1 cellular context compared by ENCODE assay signal in genomic region chr11:68076371-68077042, GRCh38.
TF ChIP-seq lines count a peak whose summit lies in the region.

No MANE protein-coding gene starts in this region.

TF ChIP-seq in HepG2, 621 proteins besides CTCF, POLR2A, EP300 and RAD21 (continued from another document and continues in another):
- no peak for TF ChIP-seq NONO (IDR thresholded peaks at IDR 0.05)
- TF ChIP-seq NONO (CRISPR knock-in tag; conservative IDR thresholded peaks at IDR 0.05) = 0 out of 2 replicates have a peak, but pooled peaks have one; percentile 30
- TF ChIP-seq MAFG (CRISPR knock-in tag; IDR thresholded peaks at IDR 0.05) = no peak
- TF ChIP-seq ZNF609 (CRISPR knock-in tag; IDR thresholded peaks at IDR 0.05; ENCODE audit: borderline replicate concordance) = no peak
- no peak for TF ChIP-seq ATM (IDR thresholded peaks at IDR 0.05; ENCODE audit: borderline replicate concordance)
- no peak for TF ChIP-seq RXRA (CRISPR knock-in tag; IDR thresholded peaks at IDR 0.05)
- no peak for TF ChIP-seq ZNF383 (CRISPR knock-in tag; IDR thresholded peaks at IDR 0.05; ENCODE audit: borderline replicate concordance)
- no peak for TF ChIP-seq KDM1A (CRISPR knock-in tag; IDR thresholded peaks at IDR 0.05)
- TF ChIP-seq HMG20B (CRISPR knock-in tag; conservative IDR thresholded peaks at IDR 0.05) = no peak
- TF ChIP-seq ZNF430 (CRISPR knock-in tag; IDR thresholded peaks at IDR 0.05) = no peak
- no peak for TF ChIP-seq ZNF547 (CRISPR knock-in tag; IDR thresholded peaks at IDR 0.05)
- TF ChIP-seq ZNF501 (CRISPR knock-in tag; IDR thresholded peaks at IDR 0.05) = 0 out of 2 replicates have a peak, but pooled peaks have one; percentile 52
- TF ChIP-seq KLF15 (CRISPR knock-in tag; IDR thresholded peaks at IDR 0.05; ENCODE audit: borderline replicate concordance) = no peak
- no peak for TF ChIP-seq GABPB1 (CRISPR knock-in tag; IDR thresholded peaks at IDR 0.05)
- TF ChIP-seq ERF (CRISPR knock-in tag; IDR thresholded peaks at IDR 0.05) = no peak
- TF ChIP-seq ZNF7 (CRISPR knock-in tag; IDR thresholded peaks at IDR 0.05) = no peak
- no peak for TF ChIP-seq PRDM10 (CRISPR knock-in tag; IDR thresholded peaks at IDR 0.05; ENCODE audit: low read depth)
- no peak for TF ChIP-seq HOXA5 (CRISPR knock-in tag; IDR thresholded peaks at IDR 0.05)
- TF ChIP-seq HNRNPH1 (optimal IDR thresholded peaks at IDR 0.05; ENCODE audit: low read depth, low read length) = no peak
- TF ChIP-seq, protein P1, sequence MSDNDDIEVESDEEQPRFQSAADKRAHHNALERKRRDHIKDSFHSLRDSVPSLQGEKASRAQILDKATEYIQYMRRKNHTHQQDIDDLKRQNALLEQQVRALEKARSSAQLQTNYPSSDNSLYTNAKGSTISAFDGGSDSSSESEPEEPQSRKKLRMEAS (IDR thresholded peaks at IDR 0.05) = peak; percentile 38; the same call in 1 of the 2 replicates
- peak; percentile 80 for TF ChIP-seq STAG1 (CRISPR knock-in tag; IDR thresholded peaks at IDR 0.05)
- TF ChIP-seq FOXP1 (IDR thresholded peaks at IDR 0.05) = no peak
- TF ChIP-seq FOXP1 (CRISPR knock-in tag; IDR thresholded peaks at IDR 0.05) = peak; percentile 69
- TF ChIP-seq, protein P2, sequence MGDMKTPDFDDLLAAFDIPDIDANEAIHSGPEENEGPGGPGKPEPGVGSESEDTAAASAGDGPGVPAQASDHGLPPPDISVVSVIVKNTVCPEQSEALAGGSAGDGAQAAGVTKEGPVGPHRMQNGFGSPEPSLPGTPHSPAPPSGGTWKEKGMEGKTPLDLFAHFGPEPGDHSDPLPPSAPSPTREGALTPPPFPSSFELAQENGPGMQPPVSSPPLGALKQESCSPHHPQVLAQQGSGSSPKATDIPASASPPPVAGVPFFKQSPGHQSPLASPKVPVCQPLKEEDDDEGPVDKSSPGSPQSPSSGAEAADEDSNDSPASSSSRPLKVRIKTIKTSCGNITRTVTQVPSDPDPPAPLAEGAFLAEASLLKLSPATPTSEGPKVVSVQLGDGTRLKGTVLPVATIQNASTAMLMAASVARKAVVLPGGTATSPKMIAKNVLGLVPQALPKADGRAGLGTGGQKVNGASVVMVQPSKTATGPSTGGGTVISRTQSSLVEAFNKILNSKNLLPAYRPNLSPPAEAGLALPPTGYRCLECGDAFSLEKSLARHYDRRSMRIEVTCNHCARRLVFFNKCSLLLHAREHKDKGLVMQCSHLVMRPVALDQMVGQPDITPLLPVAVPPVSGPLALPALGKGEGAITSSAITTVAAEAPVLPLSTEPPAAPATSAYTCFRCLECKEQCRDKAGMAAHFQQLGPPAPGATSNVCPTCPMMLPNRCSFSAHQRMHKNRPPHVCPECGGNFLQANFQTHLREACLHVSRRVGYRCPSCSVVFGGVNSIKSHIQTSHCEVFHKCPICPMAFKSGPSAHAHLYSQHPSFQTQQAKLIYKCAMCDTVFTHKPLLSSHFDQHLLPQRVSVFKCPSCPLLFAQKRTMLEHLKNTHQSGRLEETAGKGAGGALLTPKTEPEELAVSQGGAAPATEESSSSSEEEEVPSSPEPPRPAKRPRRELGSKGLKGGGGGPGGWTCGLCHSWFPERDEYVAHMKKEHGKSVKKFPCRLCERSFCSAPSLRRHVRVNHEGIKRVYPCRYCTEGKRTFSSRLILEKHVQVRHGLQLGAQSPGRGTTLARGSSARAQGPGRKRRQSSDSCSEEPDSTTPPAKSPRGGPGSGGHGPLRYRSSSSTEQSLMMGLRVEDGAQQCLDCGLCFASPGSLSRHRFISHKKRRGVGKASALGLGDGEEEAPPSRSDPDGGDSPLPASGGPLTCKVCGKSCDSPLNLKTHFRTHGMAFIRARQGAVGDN (CRISPR knock-in tag; IDR thresholded peaks at IDR 0.05) = peak; percentile 31; the same call in 1 of the 2 replicates
- no peak for TF ChIP-seq ESRRA (CRISPR knock-in tag; IDR thresholded peaks at IDR 0.05; ENCODE audit: low read depth)
- TF ChIP-seq, protein P3, sequence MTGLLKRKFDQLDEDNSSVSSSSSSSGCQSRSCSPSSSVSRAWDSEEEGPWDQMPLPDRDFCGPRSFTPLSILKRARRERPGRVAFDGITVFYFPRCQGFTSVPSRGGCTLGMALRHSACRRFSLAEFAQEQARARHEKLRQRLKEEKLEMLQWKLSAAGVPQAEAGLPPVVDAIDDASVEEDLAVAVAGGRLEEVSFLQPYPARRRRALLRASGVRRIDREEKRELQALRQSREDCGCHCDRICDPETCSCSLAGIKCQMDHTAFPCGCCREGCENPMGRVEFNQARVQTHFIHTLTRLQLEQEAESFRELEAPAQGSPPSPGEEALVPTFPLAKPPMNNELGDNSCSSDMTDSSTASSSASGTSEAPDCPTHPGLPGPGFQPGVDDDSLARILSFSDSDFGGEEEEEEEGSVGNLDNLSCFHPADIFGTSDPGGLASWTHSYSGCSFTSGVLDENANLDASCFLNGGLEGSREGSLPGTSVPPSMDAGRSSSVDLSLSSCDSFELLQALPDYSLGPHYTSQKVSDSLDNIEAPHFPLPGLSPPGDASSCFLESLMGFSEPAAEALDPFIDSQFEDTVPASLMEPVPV (CRISPR knock-in tag; IDR thresholded peaks at IDR 0.05) = no peak
- peak; percentile 80 for TF ChIP-seq FOXA3 (CRISPR knock-in tag; IDR thresholded peaks at IDR 0.05)
- TF ChIP-seq, protein P4, sequence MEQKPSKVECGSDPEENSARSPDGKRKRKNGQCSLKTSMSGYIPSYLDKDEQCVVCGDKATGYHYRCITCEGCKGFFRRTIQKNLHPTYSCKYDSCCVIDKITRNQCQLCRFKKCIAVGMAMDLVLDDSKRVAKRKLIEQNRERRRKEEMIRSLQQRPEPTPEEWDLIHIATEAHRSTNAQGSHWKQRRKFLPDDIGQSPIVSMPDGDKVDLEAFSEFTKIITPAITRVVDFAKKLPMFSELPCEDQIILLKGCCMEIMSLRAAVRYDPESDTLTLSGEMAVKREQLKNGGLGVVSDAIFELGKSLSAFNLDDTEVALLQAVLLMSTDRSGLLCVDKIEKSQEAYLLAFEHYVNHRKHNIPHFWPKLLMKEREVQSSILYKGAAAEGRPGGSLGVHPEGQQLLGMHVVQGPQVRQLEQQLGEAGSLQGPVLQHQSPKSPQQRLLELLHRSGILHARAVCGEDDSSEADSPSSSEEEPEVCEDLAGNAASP (CRISPR knock-in tag; IDR thresholded peaks at IDR 0.05; ENCODE audit: borderline replicate concordance) = 0 out of 2 replicates have a peak, but pooled peaks have one; percentile 11
- no peak for TF ChIP-seq KLF9 (CRISPR knock-in tag; IDR thresholded peaks at IDR 0.05; ENCODE audit: low read depth)
- TF ChIP-seq PHF21A (CRISPR knock-in tag; IDR thresholded peaks at IDR 0.05) = no peak
- no peak for TF ChIP-seq CHD4 (IDR thresholded peaks at IDR 0.05; ENCODE audit: borderline replicate concordance, low read length)
- TF ChIP-seq, protein P5, sequence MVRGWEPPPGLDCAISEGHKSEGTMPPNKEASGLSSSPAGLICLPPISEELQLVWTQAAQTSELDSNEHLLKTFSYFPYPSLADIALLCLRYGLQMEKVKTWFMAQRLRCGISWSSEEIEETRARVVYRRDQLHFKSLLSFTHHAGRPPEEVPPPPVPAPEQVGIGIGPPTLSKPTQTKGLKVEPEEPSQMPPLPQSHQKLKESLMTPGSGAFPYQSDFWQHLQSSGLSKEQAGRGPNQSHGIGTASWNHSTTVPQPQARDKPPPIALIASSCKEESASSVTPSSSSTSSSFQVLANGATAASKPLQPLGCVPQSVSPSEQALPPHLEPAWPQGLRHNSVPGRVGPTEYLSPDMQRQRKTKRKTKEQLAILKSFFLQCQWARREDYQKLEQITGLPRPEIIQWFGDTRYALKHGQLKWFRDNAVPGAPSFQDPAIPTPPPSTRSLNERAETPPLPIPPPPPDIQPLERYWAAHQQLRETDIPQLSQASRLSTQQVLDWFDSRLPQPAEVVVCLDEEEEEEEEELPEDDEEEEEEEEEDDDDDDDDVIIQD (CRISPR knock-in tag; IDR thresholded peaks at IDR 0.05; ENCODE audit: low read depth) = no peak
- no peak for TF ChIP-seq SRF (IDR thresholded peaks at IDR 0.05; ENCODE audit: low read depth, low read length)
- TF ChIP-seq KDM4B (CRISPR knock-in tag; IDR thresholded peaks at IDR 0.05) = no peak
- no peak for TF ChIP-seq ZNF563 (CRISPR knock-in tag; IDR thresholded peaks at IDR 0.05)
- TF ChIP-seq ZNF335 (CRISPR knock-in tag; IDR thresholded peaks at IDR 0.05) = no peak
- TF ChIP-seq, protein P6, sequence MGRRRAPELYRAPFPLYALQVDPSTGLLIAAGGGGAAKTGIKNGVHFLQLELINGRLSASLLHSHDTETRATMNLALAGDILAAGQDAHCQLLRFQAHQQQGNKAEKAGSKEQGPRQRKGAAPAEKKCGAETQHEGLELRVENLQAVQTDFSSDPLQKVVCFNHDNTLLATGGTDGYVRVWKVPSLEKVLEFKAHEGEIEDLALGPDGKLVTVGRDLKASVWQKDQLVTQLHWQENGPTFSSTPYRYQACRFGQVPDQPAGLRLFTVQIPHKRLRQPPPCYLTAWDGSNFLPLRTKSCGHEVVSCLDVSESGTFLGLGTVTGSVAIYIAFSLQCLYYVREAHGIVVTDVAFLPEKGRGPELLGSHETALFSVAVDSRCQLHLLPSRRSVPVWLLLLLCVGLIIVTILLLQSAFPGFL (CRISPR knock-in tag; IDR thresholded peaks at IDR 0.05) = no peak
- TF ChIP-seq GTF2F1 (IDR thresholded peaks at IDR 0.05; ENCODE audit: low read length) = no peak
- peak; percentile 36 for TF ChIP-seq SAP130 (CRISPR knock-in tag; IDR thresholded peaks at IDR 0.05; ENCODE audit: low read depth)
- no peak for TF ChIP-seq FOXA1 (IDR thresholded peaks at IDR 0.05)
- peak; percentile 75 for TF ChIP-seq FOXA1 (CRISPR knock-in tag; IDR thresholded peaks at IDR 0.05)
- no peak for TF ChIP-seq SOX6 (IDR thresholded peaks at IDR 0.05)
- TF ChIP-seq SOX6 (CRISPR knock-in tag; IDR thresholded peaks at IDR 0.05) = peak; percentile 44
- no peak for TF ChIP-seq MTF2 (CRISPR knock-in tag; IDR thresholded peaks at IDR 0.05; ENCODE audit: borderline replicate concordance)
- TF ChIP-seq ZNF691 (CRISPR knock-in tag; IDR thresholded peaks at IDR 0.05; ENCODE audit: borderline replicate concordance, low read depth) = no peak
